Comparison of ENCODE assay signal across 9 cellular contexts in genomic region chr1:180928272-180929230, GRCh38. TPM values are rescaled to one million over a fixed set of nuclear protein-coding genes. Genes with fewer than 3 reads are reported as not detected.
DNase-seq lines count a peak whose midpoint lies in the region; ATAC-seq, FAIRE-seq and TF ChIP-seq lines count a peak whose summit lies in the region.
"Had no signal": no experiment of that assay in that cellular context is flagged by ENCODE, and none has a peak within 500 bp of the region (broad histone marks: within the 10 kb centered on the region; RNA-seq: fewer than 3 reads in every experiment).

No MANE protein-coding gene starts in this region.

- H3K27ac Mint-ChIP-seq in stimulated activated effector memory CD8-positive, alpha-beta T cell treated with anti-CD3 and anti-CD28 coated beads, Interleukin-12 subunit alpha, Interleukin-12 subunit beta, amount 100 ng/mL, for 72 hours: no peak overlapping the region

- no peaks in the 10 kb centered on the region for H3K9me3 Mint-ChIP-seq in stimulated activated effector memory CD8-positive, alpha-beta T cell treated with anti-CD3 and anti-CD28 coated beads, Interleukin-12 subunit alpha, Interleukin-12 subunit beta, amount 100 ng/mL, for 72 hours

- H3K27me3 ChIP-seq in H1 (replicated peaks in 1 of 4; ENCODE audit: control insufficient read depth in 3 of 4, extremely low read depth in 1 of 4, insufficient read depth in 3 of 4, low read length in 3 of 4): no peaks in the 10 kb centered on the region; a peak in 1 of 7 replicates

- H3K4me3 ChIP-seq in H1 (ENCODE audit: extremely low read depth in 1 of 4, insufficient read depth in 2 of 4, low read depth in 3 of 4, low read length in 4 of 4): no peak overlapping the region

- no peaks in the 10 kb centered on the region for H3K36me3 Mint-ChIP-seq in stimulated activated effector memory CD8-positive, alpha-beta T cell treated with anti-CD3 and anti-CD28 coated beads, Interleukin-12 subunit alpha, Interleukin-12 subunit beta, amount 100 ng/mL, for 72 hours

- no peak overlapping the region for H3K23ac ChIP-seq in H1 (ENCODE audit: insufficient read length)

- no peak overlapping the region; the same call in 1 of the 2 replicates for H2BK15ac ChIP-seq in H1 (ENCODE audit: low read length)

- no peaks in the 10 kb centered on the region for H4K20me1 ChIP-seq in H1 (replicated peaks in 1 of 2; ENCODE audit: control insufficient read depth in 1 of 2, insufficient read depth in 2 of 2, low read length in 2 of 2)

- no peak overlapping the region for H4K91ac ChIP-seq in H1 (replicated peaks; ENCODE audit: insufficient read length, low read length)

- no peak overlapping the region for H3K27ac ChIP-seq in H1 (ENCODE audit: low read depth, low read length)

- H3K36me3 ChIP-seq in H1 (ENCODE audit: control insufficient read depth in 2 of 4, insufficient read depth in 4 of 4, low read length in 3 of 4): peaks cover 0 to 3% (median under 1%) of the 10 kb centered on the region in 4 experiments; a peak in 1 of 8 replicates

- no peak overlapping the region for H2BK120ac ChIP-seq in H1 (replicated peaks; ENCODE audit: low read depth, low read length)

- no peak overlapping the region for H3K14ac ChIP-seq in H1 (ENCODE audit: insufficient read length)

- peak overlapping the region; percentile 70; the same call in 1 of the 2 replicates for H2AK5ac ChIP-seq in H1 (ENCODE audit: low read depth, low read length)

- H4K5ac ChIP-seq in H1 (ENCODE audit: insufficient read length, low read depth, low read length): no peak overlapping the region

- no peaks in the 10 kb centered on the region for H3K4me1 Mint-ChIP-seq in stimulated activated effector memory CD8-positive, alpha-beta T cell treated with anti-CD3 and anti-CD28 coated beads, Interleukin-12 subunit alpha, Interleukin-12 subunit beta, amount 100 ng/mL, for 72 hours

- H2BK20ac ChIP-seq in H1 (ENCODE audit: low read length): no peak overlapping the region; the same call in 1 of the 2 replicates

- H3K4me1 ChIP-seq in H1 (replicated peaks in 1 of 4; ENCODE audit: control insufficient read depth in 3 of 4, insufficient read depth in 4 of 4, low read length in 3 of 4): peaks cover 20 to 40% (median 29%) of the 10 kb centered on the region in 4 experiments

- CTCF ChIA-PET in H1 (lab: Charles Lee; ENCODE audit: partially characterized antibody): interaction anchor here (0.6 to 2.9 kb wide), 7 partner anchors 10 to 413 kb away, joined by 3 to 10 read pairs (median 3); no protein-coding TSS in a partner anchor

- TF ChIP-seq EP300 in H1 (IDR thresholded peaks at IDR 0.05; ENCODE audit: borderline replicate concordance in 1 of 2, low read depth in 2 of 2, low read length in 2 of 2): no peak

- no peak overlapping the region for H2AFZ ChIP-seq in H1 (ENCODE audit: low read length)

- no peak for FAIRE-seq in H1 (lab: Jason Lieb, UNC)
- FAIRE-seq: TTC549 had no signal

- POLR2A ChIA-PET in H1 (lab: Charles Lee; ENCODE audit: partially characterized antibody): interaction anchor here (1.2 to 1.8 kb wide), 2 partner anchors 18 to 128 kb away, joined by 3 to 6 read pairs; no protein-coding TSS in a partner anchor

- H2BK5ac ChIP-seq in H1 (ENCODE audit: low read depth, low read length): no peak overlapping the region

- peak; percentile 65 for DNase-seq in HuH-7 (ENCODE audit: low spot score)
- peak; percentile 79 for DNase-seq in NCI-H2171 treated with DMSO at 0.1 percent for 48 hours (lab: John Stamatoyannopoulos, UW)
- no peak for DNase-seq in H1 (ENCODE audit: low read depth in 1 of 2, low spot score in 2 of 2)
- no peak for DNase-seq in stimulated activated effector memory CD8-positive, alpha-beta T cell treated with anti-CD3 and anti-CD28 coated beads, Interleukin-12 subunit alpha, Interleukin-12 subunit beta, amount 100 ng/mL, for 72 hours (ENCODE audit: low spot score in 2 of 2)
- DNase-seq: activated CD8-positive, alpha-beta memory T cell treated with anti-CD3 and anti-CD28 coated beads, Interleukin-2, amount 50 U/mL, for 4 hours had no signal

- H3K4me3 Mint-ChIP-seq in stimulated activated effector memory CD8-positive, alpha-beta T cell treated with anti-CD3 and anti-CD28 coated beads, Interleukin-12 subunit alpha, Interleukin-12 subunit beta, amount 100 ng/mL, for 72 hours: no peak overlapping the region

- H3K18ac ChIP-seq in H1 (ENCODE audit: extremely low read depth, low read length): no peak overlapping the region

- H4K8ac ChIP-seq in H1 (ENCODE audit: extremely low read depth, insufficient read depth, low read length): no peak overlapping the region

- no peak for TF ChIP-seq CTCF in H1 (IDR thresholded peaks at IDR 0.05; ENCODE audit: control extremely low read depth in 1 of 3, insufficient read depth in 1 of 3, low read depth in 1 of 3, low read length in 3 of 3)

- no peak for TF ChIP-seq POLR2A in H1 (IDR thresholded peaks at IDR 0.05; ENCODE audit: control extremely low read depth in 1 of 2, low read depth in 2 of 2, low read length in 2 of 2)

- H3K4ac ChIP-seq in H1 (replicated peaks; ENCODE audit: insufficient read length, low read depth, low read length): no peak overlapping the region

- no peaks in the 10 kb centered on the region for H3K23me2 ChIP-seq in H1 (ENCODE audit: low read depth, low read length)

- no peak for TF ChIP-seq RAD21 in H1 (IDR thresholded peaks at IDR 0.05 in 1 of 2, conservative IDR thresholded peaks at IDR 0.05 in 1 of 2; ENCODE audit: low read depth in 2 of 2, low read length in 2 of 2)

- no peak overlapping the region for H3K9ac ChIP-seq in H1 (replicated peaks in 1 of 4; ENCODE audit: extremely low read depth in 1 of 4, low read depth in 3 of 4, low read length in 3 of 4)

- no peaks in the 10 kb centered on the region for H3K79me1 ChIP-seq in H1 (ENCODE audit: low read depth, low read length)

- H2BK12ac ChIP-seq in H1 (ENCODE audit: low read depth, low read length): peak overlapping the region; percentile 78; the same call in 1 of the 2 replicates

- H3K9me3 ChIP-seq in H1 (ENCODE audit: insufficient read depth in 2 of 2, low read depth in 1 of 2, low read length in 1 of 2): no peaks in the 10 kb centered on the region

- no peaks in the 10 kb centered on the region for H3K79me2 ChIP-seq in H1 (ENCODE audit: control insufficient read depth in 1 of 2, insufficient read depth in 2 of 2, low read length in 2 of 2)

- WGBS in H1 (ENCODE audit: extremely low coverage in 1 of 2, insufficient coverage in 1 of 2, insufficient read length in 1 of 2, insufficient replicate concordance in 2 of 2, low coverage in 1 of 2, low lambda C conversion rate in 2 of 2, missing lambda C conversion rate in 1 of 2), 2 experiments: 85% methylated on average over 18 of the region's 18 CpGs; no CpG with 5 or more reads in 1 of the 2 experiments

- H3K4me2 ChIP-seq in H1 (ENCODE audit: insufficient read depth in 1 of 2, low read depth in 2 of 2, low read length in 2 of 2): no peak overlapping the region

- no peak overlapping the region for H3K56ac ChIP-seq in H1 (replicated peaks; ENCODE audit: insufficient read length, low read depth, low read length)

- peak; percentile 6 for ATAC-seq in stimulated activated effector memory CD8-positive, alpha-beta T cell treated with anti-CD3 and anti-CD28 coated beads, Interleukin-12 subunit alpha, Interleukin-12 subunit beta, amount 100 ng/mL, for 72 hours
- ATAC-seq in GM21737 (IDR thresholded peaks at IDR 0.05; ENCODE audit: unreplicated experiment): no peak
- no peak for ATAC-seq in HG02763 (IDR thresholded peaks at IDR 0.05; ENCODE audit: unreplicated experiment)
- no peak for ATAC-seq in GM21619 (IDR thresholded peaks at IDR 0.05; ENCODE audit: unreplicated experiment)

TF ChIP-seq in H1, 55 proteins besides CTCF, POLR2A, EP300 and RAD21 (continues in another document):
- TF ChIP-seq MAFK (IDR thresholded peaks at IDR 0.05; ENCODE audit: low read depth, low read length) (no peak), USF2 (IDR thresholded peaks at IDR 0.05; ENCODE audit: low read length) (no peak), EZH2 (IDR thresholded peaks at IDR 0.05; ENCODE audit: low read depth, low read length, severe bottlenecking) (no peak), CREB1 (IDR thresholded peaks at IDR 0.05) (no peak), PHF8 (conservative IDR thresholded peaks at IDR 0.05; ENCODE audit: low read depth, low read length) (no peak), CTBP2 (IDR thresholded peaks at IDR 0.05; ENCODE audit: borderline replicate concordance, insufficient read depth, insufficient read length, low read length) (no peak), KDM1A (IDR thresholded peaks at IDR 0.05; ENCODE audit: borderline replicate concordance, low read length) (no peak), MAX (IDR thresholded peaks at IDR 0.05) (no peak)

RNA-seq across cellular contexts. Expression of gene KIAA1614, which starts 15.9 kb away (rescaled TPM):
- total RNA-seq in H1 (2021; fragmentation: NEBNext Ultra II Directional; extraction: Animal tissue kit (Norgen Biotek cat#: 25700)): 2.6 and 3.1 TPM in 2 replicates
- 1.3 and 1.9 TPM in 2 replicates for polyA plus RNA-seq in H1 (2011; rRNA removed)
- 1.8 TPM for polyA plus RNA-seq in H1 (2011; cell fraction: cytosol; rRNA removed)
- polyA plus RNA-seq in H1 (2011; cell fraction: nucleus; rRNA removed): 2.7 TPM
- polyA plus RNA-seq in H1 (2012, experiment 1 of 2): 1.0 to 2.5 TPM (median 1.8 TPM) in 4 replicates
- 1.8 TPM for polyA plus RNA-seq in H1 (2012, experiment 2 of 2)
- polyA plus RNA-seq in H1 (2013, experiment 1 of 2): 1.8 TPM
- 0.81 TPM for polyA plus RNA-seq in H1 (2013, experiment 2 of 2)
- polyA minus RNA-seq in H1 (2011; rRNA and poly(A)+ RNA removed): 1.0 and 1.6 TPM in 2 replicates
- polyA minus RNA-seq in H1 (2011; cell fraction: cytosol; rRNA and poly(A)+ RNA removed): 1.8 TPM
- 3.0 TPM for polyA minus RNA-seq in H1 (2011; cell fraction: nucleus; rRNA and poly(A)+ RNA removed)

Comparison
In these comparisons a context has a peak if more than half of its experiments do, and no peak if none do; other contexts are left out.
1. DNase-seq: peak in HuH-7 (single experiment) and NCI-H2171 treated with DMSO at 0.1 percent for 48 hours (single experiment); none in H1 (0 of 2) and stimulated activated effector memory CD8-positive, alpha-beta T cell treated with anti-CD3 and anti-CD28 coated beads, Interleukin-12 subunit alpha, Interleukin-12 subunit beta, amount 100 ng/mL, for 72 hours (0 of 2).